Comparison of ENCODE assay signal across 11 cellular contexts in genomic region chr3:53109190-53109589, GRCh38. TPM values are rescaled to one million over a fixed set of nuclear protein-coding genes. Genes with fewer than 3 reads are reported as not detected.
DNase-seq lines count a peak whose midpoint lies in the region; ATAC-seq, FAIRE-seq and TF ChIP-seq lines count a peak whose summit lies in the region.
"Had no signal": no experiment of that assay in that cellular context is flagged by ENCODE, and none has a peak within 500 bp of the region (broad histone marks: within the 10 kb centered on the region; RNA-seq: fewer than 3 reads in every experiment).

No MANE protein-coding gene starts in this region.

- TF ChIP-seq CTCF in AG09319 (IDR thresholded peaks at IDR 0.05; ENCODE audit: low read depth, low read length) (no peak), HFFc6 (IDR thresholded peaks at IDR 0.05) (no peak), hepatocyte (IDR thresholded peaks at IDR 0.05; ENCODE audit: poor library complexity) (no peak)

- peaks cover 31% of the 10 kb centered on the region for H3K4me1 Mint-ChIP-seq in HFFc6 (ENCODE audit: low read depth)
- peaks cover 20% of the 10 kb centered on the region for H3K4me1 Mint-ChIP-seq in activated T-helper 17 cell treated with anti-CD3 and anti-CD28 coated beads, Interleukin-2, amount 50 U/mL, for 72 hours

- H3K36me3 Mint-ChIP-seq in HFFc6 (ENCODE audit: low read depth) = peaks cover 16% of the 10 kb centered on the region
- peaks cover 71% of the 10 kb centered on the region for H3K36me3 Mint-ChIP-seq in activated T-helper 17 cell treated with anti-CD3 and anti-CD28 coated beads, Interleukin-2, amount 50 U/mL, for 72 hours (ENCODE audit: low read depth)

- no peaks in the 10 kb centered on the region for H3K36me3 ChIP-seq in hepatocyte (replicated peaks; ENCODE audit: insufficient read depth, low read depth)

- no peak for FAIRE-seq in urothelium cell line (lab: Jason Lieb, UNC)

- no peak overlapping the region for H3K4me2 ChIP-seq in hepatocyte

- peaks cover 5% of the 10 kb centered on the region for H3K4me1 ChIP-seq in hepatocyte (ENCODE audit: insufficient read depth)

- H3K9me2 ChIP-seq in hepatocyte (replicated peaks; ENCODE audit: insufficient read depth) = no peaks in the 10 kb centered on the region

- H2AFZ ChIP-seq in hepatocyte = no peak overlapping the region

- no peaks in the 10 kb centered on the region; the same call in 1 of the 2 replicates for H3K27me3 Mint-ChIP-seq in HFFc6 (ENCODE audit: insufficient read depth)
- H3K27me3 Mint-ChIP-seq in activated T-helper 17 cell treated with anti-CD3 and anti-CD28 coated beads, Interleukin-2, amount 50 U/mL, for 72 hours = no peaks in the 10 kb centered on the region

- H3K4me3 Mint-ChIP-seq in HFFc6 = peak overlapping the region; percentile 18; the same call in 1 of the 2 replicates
- peak overlapping the region; percentile 62 for H3K4me3 Mint-ChIP-seq in activated T-helper 17 cell treated with anti-CD3 and anti-CD28 coated beads, Interleukin-2, amount 50 U/mL, for 72 hours

- H3K9me3 Mint-ChIP-seq in HFFc6 = no peaks in the 10 kb centered on the region
- H3K9me3 Mint-ChIP-seq in activated T-helper 17 cell treated with anti-CD3 and anti-CD28 coated beads, Interleukin-2, amount 50 U/mL, for 72 hours = no peaks in the 10 kb centered on the region

- no peaks in the 10 kb centered on the region for H4K20me1 ChIP-seq in hepatocyte (ENCODE audit: insufficient read depth, poor library complexity, severe bottlenecking)

- peak; percentile 91 for ATAC-seq in activated T-helper 17 cell treated with anti-CD3 and anti-CD28 coated beads, Interleukin-2, amount 50 U/mL, for 72 hours (replicated peaks)
- no peak for ATAC-seq in HG02763 (IDR thresholded peaks at IDR 0.05; ENCODE audit: unreplicated experiment)
- no peak for ATAC-seq in GM18867 (IDR thresholded peaks at IDR 0.05; ENCODE audit: unreplicated experiment)

- H3K27ac ChIP-seq in hepatocyte = peak overlapping the region; percentile 29
- H3K27ac ChIP-seq: HL-60 had no signal

- H3K4me3 ChIP-seq in hepatocyte = no peak overlapping the region

- peak; percentile 10 for DNase-seq in AG09319 (ENCODE audit: extremely low read depth, low read depth)
- DNase-seq in HFFc6 = peak; percentile 82
- DNase-seq in hepatocyte (ENCODE audit: low spot score) = no peak
- DNase-seq in urothelium cell line (ENCODE audit: low spot score) = no peak
- no peak for DNase-seq in SIG-M5 treated with dmso at 0.1 percent for 504 hours (lab: John Stamatoyannopoulos, UW; ENCODE audit: unreplicated experiment)
- DNase-seq: DMS53, NCI-H526 had no signal

- WGBS in hepatocyte (ENCODE audit: low lambda C conversion rate, missing lambda C conversion rate) = 94% methylated on average over 1 of the region's 1 CpG

- H3K27me3 ChIP-seq in hepatocyte = no peaks in the 10 kb centered on the region

- no peaks in the 10 kb centered on the region for H3K79me2 ChIP-seq in hepatocyte

- H3K9me3 ChIP-seq in hepatocyte (ENCODE audit: low read depth) = no peaks in the 10 kb centered on the region

- H3K27ac Mint-ChIP-seq in HFFc6 = peak overlapping the region; percentile 82
- peak overlapping the region; percentile 78 for H3K27ac Mint-ChIP-seq in activated T-helper 17 cell treated with anti-CD3 and anti-CD28 coated beads, Interleukin-2, amount 50 U/mL, for 72 hours

RNA-seq across cellular contexts. Expression of gene RFT1, which starts 21.0 kb away (rescaled TPM):
- 10 to 100 TPM; 32.9 to 39.6 (median 34.7) TPM for total RNA-seq in HFFc6 (2021; fragmentation: NEBNext Ultra II Directional; extraction: Animal tissue kit (Norgen Biotek cat#: 25700))
- total RNA-seq in activated T-helper 17 cell treated with anti-CD3 and anti-CD28 coated beads, Interleukin-2, amount 50 U/mL, for 72 hours = 10 to 100 TPM; 24.6 to 42.0 TPM
- total RNA-seq in hepatocyte = 15.9 and 18.5 TPM in 2 replicates
- 23.1 and 32.0 TPM in 2 replicates for polyA plus RNA-seq in hepatocyte

RNA-seq across cellular contexts. Expression of gene PRKCD, which starts 51.8 kb away (rescaled TPM):
- total RNA-seq in HFFc6 (2021; fragmentation: NEBNext Ultra II Directional; extraction: Animal tissue kit (Norgen Biotek cat#: 25700)) = 10 to 100 TPM; 15.5 to 21.9 (median 20.0) TPM
- total RNA-seq in activated T-helper 17 cell treated with anti-CD3 and anti-CD28 coated beads, Interleukin-2, amount 50 U/mL, for 72 hours = 10 to 100 TPM; 20.4 to 21.8 TPM
- total RNA-seq in hepatocyte = 12.3 and 12.8 TPM in 2 replicates
- 18.6 and 23.6 TPM in 2 replicates for polyA plus RNA-seq in hepatocyte

Comparison
In these comparisons a context has a peak if more than half of its experiments do, and no peak if none do; other contexts are left out.
1. DNase-seq: peak in AG09319 (single experiment) and HFFc6 (single experiment); none in hepatocyte (single experiment), urothelium cell line (single experiment) and SIG-M5 treated with dmso at 0.1 percent for 504 hours (single experiment).